In the genomic region with DNA sequence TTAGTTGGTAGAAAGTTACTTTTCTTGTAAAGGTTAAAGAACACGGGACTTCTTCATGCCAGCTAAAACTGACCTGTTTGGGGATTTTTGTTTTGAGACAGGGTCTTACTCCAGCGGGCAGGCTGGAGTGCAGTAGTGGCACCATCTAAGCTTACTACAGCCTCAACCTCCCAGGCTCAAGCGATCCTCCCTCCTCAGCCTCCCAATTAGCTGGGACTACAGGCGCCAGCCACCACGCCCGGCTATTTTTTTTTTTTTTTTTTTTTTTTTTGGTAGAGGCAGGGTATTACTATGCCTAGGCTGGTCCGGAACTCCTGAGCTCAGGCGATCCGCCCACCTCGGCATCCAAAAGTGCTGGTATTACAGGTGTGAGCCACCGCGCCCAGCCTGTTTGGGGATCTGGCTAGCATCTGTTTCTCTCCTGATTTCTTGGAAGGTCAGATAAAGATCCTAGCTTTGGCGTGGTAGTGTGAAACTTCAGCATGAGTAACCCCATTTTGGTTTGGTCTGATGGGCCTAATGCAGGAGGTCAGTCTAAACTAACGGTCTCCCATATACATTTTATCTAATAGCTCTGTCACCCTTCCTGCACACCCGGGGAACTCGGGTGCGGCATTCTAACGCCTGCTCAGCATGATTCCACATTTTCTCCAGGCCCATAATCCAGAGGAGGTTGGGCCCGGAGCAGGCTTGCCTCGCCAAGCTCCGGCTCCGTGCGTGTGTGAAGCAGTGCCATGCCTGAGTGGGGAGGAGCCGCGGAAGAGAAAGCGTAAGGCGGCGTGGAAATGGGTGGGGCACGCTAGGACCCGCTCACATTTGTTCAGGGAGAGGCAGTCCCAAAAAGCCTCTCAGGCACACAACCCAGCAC, we compare ENCODE assay signal across 8 cellular contexts. TPM values are rescaled to one million over a fixed set of nuclear protein-coding genes. Genes with fewer than 3 reads are reported as not detected.
A peak's percentile ranks its signal among the peaks of the same experiment; 100 is the strongest.
DNase-seq lines count a peak whose midpoint lies in the region; ATAC-seq and TF ChIP-seq lines count a peak whose summit lies in the region.

No MANE protein-coding gene starts in this region.

- peak; percentile 41 for ATAC-seq in GM19467 (IDR thresholded peaks at IDR 0.05; ENCODE audit: unreplicated experiment)
- ATAC-seq in HG03575 (IDR thresholded peaks at IDR 0.05; ENCODE audit: extremely low read depth, insufficient number of reproducible peaks, low FRiP score, unreplicated experiment), result peak; percentile 15

- no peaks in the 10 kb centered on the region for H3K27me3 Mint-ChIP-seq in Calu3 (ENCODE audit: unreplicated experiment)
- no peaks in the 10 kb centered on the region for H3K27me3 Mint-ChIP-seq in activated naive CD8-positive, alpha-beta T cell

- H3K4me3 Mint-ChIP-seq in Calu3 (ENCODE audit: low read depth, unreplicated experiment), result peak overlapping the region; percentile 83
- peak overlapping the region; percentile 99 for H3K4me3 Mint-ChIP-seq in activated naive CD8-positive, alpha-beta T cell

- BruUV-seq in Calu3 (replicated peaks; lab: Mats Ljungman, UMichigan), result TSS peak; percentile 95

- intact Hi-C loops in Calu3 (cut with micrococcal nuclease; ENCODE audit: unreplicated experiment) (loop anchor here (2.0 kb wide), 1 partner anchor 15 kb away; no protein-coding TSS in a partner anchor), cardiac septum (cut with DNase I) (loop anchor here (1.0 kb wide), 1 partner anchor 97 kb away; no protein-coding TSS in a partner anchor), posterior cingulate gyrus (cut with DNase I) (loop anchor here (2.0 kb wide), 1 partner anchor 99 kb away; a partner anchor contains a TSS)

- CTCF ChIA-PET in Calu3 (lab: Charles Lee), result interaction anchor here (0.6 to 1.8 kb wide), 10 partner anchors 8 to 1115 kb away, joined by 3 to 8 read pairs (median 6); a partner anchor contains a TSS

- no peak for TF ChIP-seq CTCF in Calu3 (IDR thresholded peaks at IDR 0.05; ENCODE audit: unreplicated experiment)

- no peaks in the 10 kb centered on the region for H3K9me3 Mint-ChIP-seq in Calu3 (ENCODE audit: low read depth, unreplicated experiment)
- H3K9me3 Mint-ChIP-seq in activated naive CD8-positive, alpha-beta T cell (ENCODE audit: low read depth), result no peaks in the 10 kb centered on the region

- H3K27ac Mint-ChIP-seq in Calu3 (ENCODE audit: unreplicated experiment), result peak overlapping the region; percentile 93
- H3K27ac Mint-ChIP-seq in activated naive CD8-positive, alpha-beta T cell, result peak overlapping the region; percentile 100

- peaks cover 53% of the 10 kb centered on the region for H3K36me3 Mint-ChIP-seq in Calu3 (ENCODE audit: insufficient read depth, unreplicated experiment)
- H3K36me3 Mint-ChIP-seq in activated naive CD8-positive, alpha-beta T cell, result peaks cover 11% of the 10 kb centered on the region

- in situ Hi-C loops in SK-MEL-5 (cut with HindIII; ENCODE audit: low pct_unique_long_range_greater_than_20kb, low sequenced_read_pairs), result no loop called here

- DNase-seq in Calu3 (peak; percentile 52), SK-MEL-5 (ENCODE audit: low read depth, low spot score) (peak; percentile 65), cardiac septum (ENCODE audit: low spot score) (peak; percentile 89), posterior cingulate gyrus (peak; percentile 38 to 96 (median 69)), ureter (ENCODE audit: low spot score) (peak; percentile 88)

- H3K4me1 Mint-ChIP-seq in Calu3 (ENCODE audit: low read depth, unreplicated experiment), result no peaks in the 10 kb centered on the region
- H3K4me1 Mint-ChIP-seq in activated naive CD8-positive, alpha-beta T cell (ENCODE audit: low read depth), result peaks cover 31% of the 10 kb centered on the region

RNA-seq across cellular contexts. Expression of a gene that starts 1.0 kb away (rescaled TPM):
- total RNA-seq in Calu3 (2022), result 243 and 254 TPM in 2 replicates
- total RNA-seq in SK-MEL-5 (2014; rRNA removed; shearing (Covaris generic)), result 134 TPM in 2 replicates
- polyA plus RNA-seq in SK-MEL-5 (2015; cell fraction: cytosol; rRNA removed), result 109 and 145 TPM in 2 replicates
- polyA plus RNA-seq in SK-MEL-5 (2015; cell fraction: nucleus; rRNA removed), result 101 and 103 TPM in 2 replicates
- 388 TPM for total RNA-seq in cardiac septum
- total RNA-seq in ureter, result 124 TPM

RNA-seq across cellular contexts. Expression of a gene that starts 26.2 kb away (rescaled TPM):
- total RNA-seq in Calu3 (2022), result 52.4 and 67.6 TPM in 2 replicates
- total RNA-seq in SK-MEL-5 (2014; rRNA removed; shearing (Covaris generic)), result 15.5 and 20.1 TPM in 2 replicates
- polyA plus RNA-seq in SK-MEL-5 (2015; cell fraction: cytosol; rRNA removed), result 21.9 and 32.1 TPM in 2 replicates
- 105 and 117 TPM in 2 replicates for polyA plus RNA-seq in SK-MEL-5 (2015; cell fraction: nucleus; rRNA removed)
- total RNA-seq in cardiac septum, result 29.2 TPM
- 34.6 TPM for total RNA-seq in ureter

Comparison
In these comparisons a context has a peak if more than half of its experiments do, and no peak if none do; other contexts are left out.
1. Peak in every context shown above with its lines: DNase-seq and ATAC-seq.